ENCODE assay signal across 26 cellular contexts in the genomic region with DNA sequence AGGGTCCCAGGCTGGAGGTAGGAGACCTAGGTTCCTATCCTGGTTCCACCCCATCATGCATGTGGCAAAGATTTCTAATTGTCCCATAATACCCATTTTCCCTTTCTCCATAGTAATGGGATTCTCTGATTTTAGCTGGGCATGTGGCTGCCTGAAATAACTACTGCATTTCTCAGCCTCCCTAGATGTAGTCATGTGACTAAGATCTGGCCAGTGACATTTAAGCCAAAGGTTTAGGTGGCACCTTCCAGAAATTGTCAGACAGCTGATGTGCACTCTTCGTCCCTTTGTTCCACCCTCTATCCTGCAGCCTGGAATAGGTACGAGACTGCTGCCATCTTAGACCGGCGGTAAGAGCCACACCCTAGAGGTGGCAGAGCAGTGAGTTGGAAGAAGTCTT. TPM values are rescaled to one million over a fixed set of nuclear protein-coding genes. Genes with fewer than 3 reads are reported as not detected.
A peak's percentile ranks its signal among the peaks of the same experiment; 100 is the strongest.
DNase-seq lines count a peak whose midpoint lies in the region; ATAC-seq, FAIRE-seq and TF ChIP-seq lines count a peak whose summit lies in the region.
"Had no signal": no experiment of that assay in that cellular context is flagged by ENCODE, and none has a peak within 500 bp of the region (broad histone marks: within the 10 kb centered on the region; RNA-seq: fewer than 3 reads in every experiment).

No MANE protein-coding gene starts in this region.

- no peaks in the 10 kb centered on the region for H3K9me3 Mint-ChIP-seq in neural crest cell
- H3K9me3 Mint-ChIP-seq: CD4-positive, alpha-beta T cell; GM23338 had no signal

- H3K9ac ChIP-seq in SK-N-SH, result no peak overlapping the region
- H3K9ac ChIP-seq: BLaER1 treated with 17β-estradiol and CSF1 and Interleukin-3, amounts not matched to agents 10 nM and 100 nM had no signal

- H4K20me1 ChIP-seq in SK-N-SH (ENCODE audit: insufficient read depth), result no peaks in the 10 kb centered on the region

- H3K9me3 ChIP-seq in SK-N-SH (no peaks in the 10 kb centered on the region), tibial artery (no peaks in the 10 kb centered on the region)
- H3K9me3 ChIP-seq: BLaER1 treated with 17β-estradiol and CSF1 and Interleukin-3, amounts not matched to agents 10 nM and 100 nM; MG63 had no signal

- H3K4me3 ChIP-seq in SK-N-SH (ENCODE audit: low read depth in 2 of 2, low read length in 1 of 2) (no peak overlapping the region), tibial artery (no peak overlapping the region)
- H3K4me3 ChIP-seq: BLaER1 treated with 17β-estradiol and CSF1 and Interleukin-3, amounts not matched to agents 10 nM and 100 nM; GM12878; GM23338; MG63; PC-9 had no signal

- DNase-seq in SK-N-SH (peak; percentile 14), HTR-8/SVneo (ENCODE audit: insufficient read length, low spot score) (no peak), neural crest cell (ENCODE audit: low read depth, low spot score) (no peak), tibial artery (no peak), AG20443 (ENCODE audit: low spot score) (no peak), H4 (ENCODE audit: low spot score) (no peak)
- DNase-seq: CD4-positive, alpha-beta T cell; GDM1; HCEC 1CT; KG1; MG63; NCI-H2029; NCI-H446 treated with DMSO at 0.1 percent for 48 hours; NCI-H526; NCI-H82; PC-9; Right ventricle myocardium superior had no signal

- CTCF ChIA-PET in SK-N-SH (lab: Yijun Ruan, JAX), result interaction anchor here (0.9 to 48.9 kb wide), 4 partner anchors 9 to 110 kb away, joined by 3 to 2107 read pairs (median 34); a partner anchor contains a TSS

- TF ChIP-seq RAD21 in SK-N-SH (IDR thresholded peaks at IDR 0.05; ENCODE audit: low read length), result no peak

- H3K27me3 ChIP-seq in SK-N-SH (ENCODE audit: insufficient read depth) (no peaks in the 10 kb centered on the region), tibial artery (no peaks in the 10 kb centered on the region)
- H3K27me3 ChIP-seq: MG63 had no signal

- FAIRE-seq in HTR-8/SVneo (lab: Jason Lieb, UNC), result peak; percentile 60
- FAIRE-seq: D721Med, GM12878 had no signal

- intact Hi-C loops in tibial artery (cut with DNase I; ENCODE audit: low total_unique reads), result no loop called here

- H3K79me2 ChIP-seq in SK-N-SH (ENCODE audit: insufficient read depth), result no peaks in the 10 kb centered on the region

- WGBS in SK-N-SH (ENCODE audit: low lambda C conversion rate), result 97% methylated on average over 4 of the region's 4 CpGs

- H3K4me1 ChIP-seq in SK-N-SH (ENCODE audit: control insufficient read depth in 1 of 2, insufficient read depth in 2 of 2, low read depth in 1 of 2, low read length in 1 of 2), result peaks cover 8 to 20% of the 10 kb centered on the region in 2 experiments; a peak in 3 of 4 replicates
- peaks cover 0 to 89% (median 50%) of the 10 kb centered on the region in 4 donors for H3K4me1 ChIP-seq in tibial artery

- H3K36me3 Mint-ChIP-seq in neural crest cell (ENCODE audit: low read depth), result no peaks in the 10 kb centered on the region

- peaks cover 6% of the 10 kb centered on the region for H3K4me1 Mint-ChIP-seq in neural crest cell

- TF ChIP-seq EP300 in SK-N-SH (IDR thresholded peaks at IDR 0.05; ENCODE audit: borderline replicate concordance in 1 of 2, low read depth in 1 of 2, low read length in 1 of 2), result no peak

- H2AFZ ChIP-seq in SK-N-SH (ENCODE audit: low read depth), result no peak overlapping the region
- H2AFZ ChIP-seq: GM23338, PC-9 had no signal

- no peak overlapping the region for H3K4me2 ChIP-seq in SK-N-SH
- H3K4me2 ChIP-seq: BLaER1 treated with 17β-estradiol and CSF1 and Interleukin-3, amounts not matched to agents 10 nM and 100 nM; GM23338; PC-9 had no signal

- no peaks in the 10 kb centered on the region for H3K36me3 ChIP-seq in SK-N-SH (replicated peaks in 1 of 2; ENCODE audit: control insufficient read depth in 1 of 2, insufficient read depth in 2 of 2, low read length in 1 of 2)
- peaks cover 3 to 16% (median 3%) of the 10 kb centered on the region in 3 donors for H3K36me3 ChIP-seq in tibial artery
- H3K36me3 ChIP-seq: BLaER1 treated with 17β-estradiol and CSF1 and Interleukin-3, amounts not matched to agents 10 nM and 100 nM; MG63 had no signal

- POLR2A ChIA-PET in SK-N-SH (lab: Yijun Ruan, JAX), result no interaction called here

- no peak for ATAC-seq in SK-N-SH treated with all-trans-retinoic acid at 6 μM for 48 hours
- ATAC-seq: GM12878, GM23338 had no signal

- H3K27ac ChIP-seq in SK-N-SH (ENCODE audit: low read depth in 2 of 2, low read length in 1 of 2) (no peak overlapping the region), tibial artery (peak overlapping the region; percentile 57 to 93)
- H3K27ac ChIP-seq: 22Rv1; BLaER1 treated with 17β-estradiol and CSF1 and Interleukin-3, amounts not matched to agents 10 nM and 100 nM; PC-9 had no signal

- peaks cover 8% of the 10 kb centered on the region for H3F3A ChIP-seq in SK-N-SH (replicated peaks; ENCODE audit: insufficient read depth)

- no peak for TF ChIP-seq CTCF in SK-N-SH (IDR thresholded peaks at IDR 0.05)
- no peak for TF ChIP-seq CTCF in neural crest cell (conservative IDR thresholded peaks at IDR 0.05)
- no peak for TF ChIP-seq CTCF in tibial artery (IDR thresholded peaks at IDR 0.05)

- H3K27ac Mint-ChIP-seq in neural crest cell (ENCODE audit: unreplicated experiment), result no peak overlapping the region
- H3K27ac Mint-ChIP-seq: CD4-positive, alpha-beta T cell; GM23338 had no signal

- no peaks in the 10 kb centered on the region for H3K27me3 Mint-ChIP-seq in neural crest cell (ENCODE audit: low read depth)

- H3K4me3 Mint-ChIP-seq in neural crest cell, result peak overlapping the region; percentile 38
- H3K4me3 Mint-ChIP-seq: CD4-positive, alpha-beta T cell; GM23338 had no signal

- H3K9me2 ChIP-seq in SK-N-SH, result no peaks in the 10 kb centered on the region

TF ChIP-seq in SK-N-SH, 30 proteins besides CTCF, POLR2A, EP300 and RAD21:
- TF ChIP-seq, protein P1, sequence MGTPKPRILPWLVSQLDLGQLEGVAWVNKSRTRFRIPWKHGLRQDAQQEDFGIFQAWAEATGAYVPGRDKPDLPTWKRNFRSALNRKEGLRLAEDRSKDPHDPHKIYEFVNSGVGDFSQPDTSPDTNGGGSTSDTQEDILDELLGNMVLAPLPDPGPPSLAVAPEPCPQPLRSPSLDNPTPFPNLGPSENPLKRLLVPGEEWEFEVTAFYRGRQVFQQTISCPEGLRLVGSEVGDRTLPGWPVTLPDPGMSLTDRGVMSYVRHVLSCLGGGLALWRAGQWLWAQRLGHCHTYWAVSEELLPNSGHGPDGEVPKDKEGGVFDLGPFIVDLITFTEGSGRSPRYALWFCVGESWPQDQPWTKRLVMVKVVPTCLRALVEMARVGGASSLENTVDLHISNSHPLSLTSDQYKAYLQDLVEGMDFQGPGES (IDR thresholded peaks at IDR 0.05; ENCODE audit: low read depth, low read length), result no peak
- TF ChIP-seq, protein P2, sequence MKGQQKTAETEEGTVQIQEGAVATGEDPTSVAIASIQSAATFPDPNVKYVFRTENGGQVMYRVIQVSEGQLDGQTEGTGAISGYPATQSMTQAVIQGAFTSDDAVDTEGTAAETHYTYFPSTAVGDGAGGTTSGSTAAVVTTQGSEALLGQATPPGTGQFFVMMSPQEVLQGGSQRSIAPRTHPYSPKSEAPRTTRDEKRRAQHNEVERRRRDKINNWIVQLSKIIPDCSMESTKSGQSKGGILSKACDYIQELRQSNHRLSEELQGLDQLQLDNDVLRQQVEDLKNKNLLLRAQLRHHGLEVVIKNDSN (IDR thresholded peaks at IDR 0.05; ENCODE audit: borderline replicate concordance, low read depth), result peak; percentile 55; the same call in 1 of the 2 replicates

TF ChIP-seq in SK-N-SH treated with all-trans-retinoic acid at 6 μM for 48 hours, 23 proteins besides CTCF, POLR2A, EP300 and RAD21:
- TF ChIP-seq BACH2 (CRISPR knock-in tag; IDR thresholded peaks at IDR 0.05; ENCODE audit: borderline replicate concordance) (no peak), ISL1 (CRISPR knock-in tag; IDR thresholded peaks at IDR 0.05) (no peak), OSR1 (CRISPR knock-in tag; IDR thresholded peaks at IDR 0.05) (no peak), TOX (CRISPR knock-in tag; IDR thresholded peaks at IDR 0.05; ENCODE audit: borderline replicate concordance) (no peak), ZC3H10 (CRISPR knock-in tag; IDR thresholded peaks at IDR 0.05) (no peak), RARB (CRISPR knock-in tag; IDR thresholded peaks at IDR 0.05) (no peak), ZFP30 (CRISPR knock-in tag; IDR thresholded peaks at IDR 0.05) (no peak), ZNF8 (CRISPR knock-in tag; IDR thresholded peaks at IDR 0.05) (no peak), PPARA (CRISPR knock-in tag; IDR thresholded peaks at IDR 0.05; ENCODE audit: borderline replicate concordance) (no peak), ARNTL (CRISPR knock-in tag; IDR thresholded peaks at IDR 0.05; ENCODE audit: borderline replicate concordance, low read depth) (no peak)
- TF ChIP-seq, protein P3, sequence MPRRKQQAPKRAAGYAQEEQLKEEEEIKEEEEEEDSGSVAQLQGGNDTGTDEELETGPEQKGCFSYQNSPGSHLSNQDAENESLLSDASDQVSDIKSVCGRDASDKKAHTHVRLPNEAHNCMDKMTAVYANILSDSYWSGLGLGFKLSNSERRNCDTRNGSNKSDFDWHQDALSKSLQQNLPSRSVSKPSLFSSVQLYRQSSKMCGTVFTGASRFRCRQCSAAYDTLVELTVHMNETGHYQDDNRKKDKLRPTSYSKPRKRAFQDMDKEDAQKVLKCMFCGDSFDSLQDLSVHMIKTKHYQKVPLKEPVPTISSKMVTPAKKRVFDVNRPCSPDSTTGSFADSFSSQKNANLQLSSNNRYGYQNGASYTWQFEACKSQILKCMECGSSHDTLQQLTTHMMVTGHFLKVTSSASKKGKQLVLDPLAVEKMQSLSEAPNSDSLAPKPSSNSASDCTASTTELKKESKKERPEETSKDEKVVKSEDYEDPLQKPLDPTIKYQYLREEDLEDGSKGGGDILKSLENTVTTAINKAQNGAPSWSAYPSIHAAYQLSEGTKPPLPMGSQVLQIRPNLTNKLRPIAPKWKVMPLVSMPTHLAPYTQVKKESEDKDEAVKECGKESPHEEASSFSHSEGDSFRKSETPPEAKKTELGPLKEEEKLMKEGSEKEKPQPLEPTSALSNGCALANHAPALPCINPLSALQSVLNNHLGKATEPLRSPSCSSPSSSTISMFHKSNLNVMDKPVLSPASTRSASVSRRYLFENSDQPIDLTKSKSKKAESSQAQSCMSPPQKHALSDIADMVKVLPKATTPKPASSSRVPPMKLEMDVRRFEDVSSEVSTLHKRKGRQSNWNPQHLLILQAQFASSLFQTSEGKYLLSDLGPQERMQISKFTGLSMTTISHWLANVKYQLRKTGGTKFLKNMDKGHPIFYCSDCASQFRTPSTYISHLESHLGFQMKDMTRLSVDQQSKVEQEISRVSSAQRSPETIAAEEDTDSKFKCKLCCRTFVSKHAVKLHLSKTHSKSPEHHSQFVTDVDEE (CRISPR knock-in tag; IDR thresholded peaks at IDR 0.05), result no peak

RNA-seq across cellular contexts. Expression of a gene that starts 8.2 kb away (rescaled TPM):
- 0.30 and 0.31 TPM in 2 replicates for polyA plus RNA-seq in SK-N-SH (2012; rRNA removed)
- polyA plus RNA-seq in SK-N-SH (2012; cell fraction: cytosol; rRNA removed), result 0.14 and 0.16 TPM in 2 replicates
- polyA plus RNA-seq in SK-N-SH (2012; cell fraction: nucleus; rRNA removed), result 0.25 and 0.34 TPM in 2 replicates
- total RNA-seq in neural crest cell, result 0.79 and 1.1 TPM in 2 replicates
- 0.15 and 0.23 TPM in 2 replicates for total RNA-seq in H4 (2014; rRNA removed; shearing (Covaris generic))
- total RNA-seq: CD4-positive, alpha-beta T cell; Daoy; HT-29; PC-9; RPMI7951 had no signal

Comparison
In these comparisons a context has a peak if more than half of its experiments do, and no peak if none do; other contexts are left out.
1. H3K27ac ChIP-seq: peak in tibial artery (2 of 2); none in SK-N-SH (0 of 2).